In genomic region chr2:96642564-96643350, GRCh38 we compare ENCODE assay signal across 2 cellular contexts.
TF ChIP-seq lines count a peak whose summit lies in the region.

FER1L5 (plus strand) TSS chr2:96642764; CDS start chr2:96642837, 73 bp downstream.

TF ChIP-seq in IMR-90, 13 proteins besides CTCF, POLR2A, EP300 and RAD21:
- TF ChIP-seq ELK1 (IDR thresholded peaks at IDR 0.05; ENCODE audit: borderline replicate concordance, low read depth, low read length) (no peak), USF2 (IDR thresholded peaks at IDR 0.05; ENCODE audit: low read depth, low read length) (no peak), RCOR1 (IDR thresholded peaks at IDR 0.05; ENCODE audit: insufficient replicate concordance, low read length) (no peak), NFE2L2 (IDR thresholded peaks at IDR 0.05; ENCODE audit: low read depth, low read length) (no peak), MAFK (IDR thresholded peaks at IDR 0.05; ENCODE audit: low read depth, low read length) (no peak)

TF ChIP-seq in H1, 55 proteins besides CTCF, POLR2A, EP300 and RAD21:
- TF ChIP-seq SUZ12 (IDR thresholded peaks at IDR 0.05; ENCODE audit: low read length), result no peak
- TF ChIP-seq POLR2AphosphoS5 (IDR thresholded peaks at IDR 0.05; ENCODE audit: low read depth, low read length), result peak; percentile 69
- no peak for TF ChIP-seq YY1 (IDR thresholded peaks at IDR 0.05; ENCODE audit: low read depth, low read length)
- no peak for TF ChIP-seq CHD1 (IDR thresholded peaks at IDR 0.05; ENCODE audit: low read depth, low read length)
- peak; percentile 46 for TF ChIP-seq KDM4A (IDR thresholded peaks at IDR 0.05; ENCODE audit: low read depth, low read length, severe bottlenecking)
- TF ChIP-seq SP4 (IDR thresholded peaks at IDR 0.05; ENCODE audit: low read length), result no peak
- TF ChIP-seq CHD2 (IDR thresholded peaks at IDR 0.05; ENCODE audit: low read length), result no peak
- TF ChIP-seq MAFK (IDR thresholded peaks at IDR 0.05; ENCODE audit: low read depth, low read length), result no peak
- TF ChIP-seq SIRT6 (IDR thresholded peaks at IDR 0.05; ENCODE audit: low read length), result no peak
- TF ChIP-seq KDM5A (IDR thresholded peaks at IDR 0.05; ENCODE audit: low read length), result no peak
- no peak for TF ChIP-seq SP2 (IDR thresholded peaks at IDR 0.05; ENCODE audit: low read length)
- TF ChIP-seq TBP (IDR thresholded peaks at IDR 0.05; ENCODE audit: low read depth, low read length), result peak; percentile 41; the same call in 1 of the 2 replicates
- TF ChIP-seq TAF1 (IDR thresholded peaks at IDR 0.05; ENCODE audit: low read depth, low read length), result peak; percentile 33; the same call in 1 of the 2 replicates
- no peak for TF ChIP-seq PHF8 (conservative IDR thresholded peaks at IDR 0.05; ENCODE audit: low read depth, low read length)
- no peak for TF ChIP-seq EZH2 (IDR thresholded peaks at IDR 0.05; ENCODE audit: low read depth, low read length, severe bottlenecking)
- TF ChIP-seq ATF3 (IDR thresholded peaks at IDR 0.05; ENCODE audit: insufficient read depth, low read depth, low read length), result no peak
- no peak for TF ChIP-seq BRCA1 (IDR thresholded peaks at IDR 0.05; ENCODE audit: low read depth, low read length)
- TF ChIP-seq TAF7 (optimal IDR thresholded peaks at IDR 0.05; ENCODE audit: borderline replicate concordance, low read depth, low read length), result no peak
- TF ChIP-seq TEAD4 (IDR thresholded peaks at IDR 0.05; ENCODE audit: low read depth, low read length), result no peak
- no peak for TF ChIP-seq ATF2 (IDR thresholded peaks at IDR 0.05; ENCODE audit: low read length)
- TF ChIP-seq CREB1 (IDR thresholded peaks at IDR 0.05), result no peak
- no peak for TF ChIP-seq TCF12 (IDR thresholded peaks at IDR 0.05; ENCODE audit: low read depth, low read length)
